Comparison of ENCODE assay signal across 13 cellular contexts in the genomic region with DNA sequence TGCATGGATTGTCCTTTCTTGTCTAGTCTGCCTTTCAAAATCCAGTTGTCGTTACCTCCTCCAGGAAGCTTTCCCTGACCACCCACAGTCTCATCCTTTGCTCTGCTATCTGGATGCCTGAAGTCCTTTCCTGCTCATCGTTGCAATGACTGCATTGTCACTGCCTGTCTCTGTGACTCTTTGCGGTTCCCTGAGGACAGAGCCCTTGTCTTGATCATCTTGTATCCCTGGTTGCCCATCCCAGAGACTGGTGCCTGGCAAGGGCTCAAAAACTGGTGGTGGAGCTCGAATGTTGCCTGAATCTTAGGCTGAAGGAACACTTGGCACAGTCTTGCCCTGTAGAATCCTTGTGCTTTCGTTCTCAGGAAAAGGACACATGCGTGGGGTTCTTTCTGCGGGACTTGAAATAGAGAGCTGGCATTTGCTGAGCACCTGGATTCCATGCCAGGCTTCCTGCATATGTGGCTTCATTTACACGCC. TPM values are rescaled to one million over a fixed set of nuclear protein-coding genes. Genes with fewer than 3 reads are reported as not detected.
DNase-seq lines count a peak whose midpoint lies in the region; ATAC-seq lines count a peak whose summit lies in the region.
"Had no signal": no experiment of that assay in that cellular context is flagged by ENCODE, and none has a peak within 500 bp of the region (broad histone marks: within the 10 kb centered on the region; RNA-seq: fewer than 3 reads in every experiment).

No MANE protein-coding gene starts in this region.

- CTCF ChIA-PET in T-cell (lab: Charles Lee): no interaction called here

- H3K9ac ChIP-seq in duodenal mucosa (ENCODE audit: low read depth in 1 of 2, low read length in 2 of 2) (peak overlapping the region in 1 of 2 donors; percentile 48), subcutaneous abdominal adipose tissue (ENCODE audit: low read length in 5 of 5) (peak overlapping the region in 1 of 5 donors; percentile 28)

- H3K27me3 ChIP-seq in duodenal mucosa (ENCODE audit: control insufficient read depth in 1 of 2, insufficient read depth in 2 of 2, low read length in 2 of 2): no peaks in the 10 kb centered on the region
- H3K27me3 ChIP-seq in muscle layer of duodenum (ENCODE audit: low read depth, low read length): no peaks in the 10 kb centered on the region
- H3K27me3 ChIP-seq in subcutaneous abdominal adipose tissue (ENCODE audit: control insufficient read depth in 5 of 5, insufficient read depth in 4 of 5, low read length in 5 of 5): peaks cover 0 to 17% (median 8%) of the 10 kb centered on the region in 5 donors

- H3K9me3 ChIP-seq in duodenal mucosa (ENCODE audit: control insufficient read depth in 1 of 2, low read length in 2 of 2) (no peaks in the 10 kb centered on the region), muscle layer of duodenum (ENCODE audit: control insufficient read depth in 1 of 2, low read length in 2 of 2) (no peaks in the 10 kb centered on the region), subcutaneous abdominal adipose tissue (ENCODE audit: control insufficient read depth in 5 of 5, low read length in 5 of 5) (no peaks in the 10 kb centered on the region)

- DNase-seq in T-cell (no peak), T1000 (lab: John Stamatoyannopoulos, UW) (no peak)
- no peak for DNase-seq in activated CD8-positive, alpha-beta memory T cell treated with anti-CD3 and anti-CD28 coated beads for 24 hours
- no peak for DNase-seq in NK-92 treated with Interleukin-12 subunit alpha and Interleukin-12 subunit beta, amount 100 ng/mL, for 24 hours (lab: John Stamatoyannopoulos, UW)
- DNase-seq: brain microvascular endothelial cell; erythroblast; naive thymus-derived CD8-positive, alpha-beta T cell; stimulated activated CD4-positive, alpha-beta T cell treated with anti-CD3 and anti-CD28 coated beads, Interleukin-1b, Interleukin-23, amount 100 ng/mL, for 48 hours had no signal

- H3K36me3 Mint-ChIP-seq in T-cell: no peaks in the 10 kb centered on the region
- H3K36me3 Mint-ChIP-seq: naive thymus-derived CD8-positive, alpha-beta T cell had no signal

- POLR2A ChIA-PET in T-cell (lab: Charles Lee): no interaction called here

- H3K4me3 ChIP-seq in duodenal mucosa (ENCODE audit: low read depth in 1 of 2, low read length in 2 of 2): peak overlapping the region; percentile 43 to 58
- H3K4me3 ChIP-seq in muscle layer of duodenum (ENCODE audit: low read depth in 1 of 2, low read length in 2 of 2): peak overlapping the region; percentile 63 to 94
- peak overlapping the region in 4 of 5 donors; percentile 66 to 77 (median 71) for H3K4me3 ChIP-seq in subcutaneous abdominal adipose tissue (ENCODE audit: low read depth in 1 of 5, low read length in 5 of 5)

- H3K27ac ChIP-seq in duodenal mucosa (ENCODE audit: low read depth, low read length) (no peak overlapping the region), muscle layer of duodenum (ENCODE audit: low read length) (no peak overlapping the region), subcutaneous abdominal adipose tissue (ENCODE audit: low read depth, low read length) (peak overlapping the region; percentile 35)
- H3K27ac ChIP-seq: brain microvascular endothelial cell, HL-60 had no signal

- no peak overlapping the region for H3K27ac Mint-ChIP-seq in T-cell
- H3K27ac Mint-ChIP-seq: naive thymus-derived CD8-positive, alpha-beta T cell had no signal

- H3K9me3 Mint-ChIP-seq in T-cell: no peaks in the 10 kb centered on the region

- peaks cover 36 to 38% of the 10 kb centered on the region in 2 donors for H3K27me3 Mint-ChIP-seq in T-cell

- ATAC-seq in T-cell (replicated peaks in 1 of 4) (no peak), GM19463 (IDR thresholded peaks at IDR 0.05; ENCODE audit: unreplicated experiment) (no peak)
- ATAC-seq: naive thymus-derived CD8-positive, alpha-beta T cell had no signal

- H3K4me1 ChIP-seq in duodenal mucosa (ENCODE audit: control insufficient read depth in 1 of 2, insufficient read depth in 2 of 2, low read length in 2 of 2) (peaks cover 58 to 74% of the 10 kb centered on the region in 2 donors), muscle layer of duodenum (ENCODE audit: control insufficient read depth in 1 of 2, insufficient read depth in 2 of 2, low read length in 2 of 2) (peaks cover 12 to 64% of the 10 kb centered on the region in 2 donors), subcutaneous abdominal adipose tissue (ENCODE audit: control insufficient read depth in 5 of 5, insufficient read depth in 5 of 5, low read length in 5 of 5) (peaks cover 3 to 74% (median 18%) of the 10 kb centered on the region in 5 donors)

- no peaks in the 10 kb centered on the region for H3K36me3 ChIP-seq in duodenal mucosa (ENCODE audit: control insufficient read depth in 1 of 2, insufficient read depth in 2 of 2, low read length in 2 of 2)
- no peaks in the 10 kb centered on the region for H3K36me3 ChIP-seq in muscle layer of duodenum (ENCODE audit: control insufficient read depth in 1 of 2, insufficient read depth in 2 of 2, low read length in 2 of 2)
- H3K36me3 ChIP-seq in subcutaneous abdominal adipose tissue (ENCODE audit: control insufficient read depth in 5 of 5, insufficient read depth in 5 of 5, low read length in 5 of 5): peaks cover 0 to 5% (median 0%) of the 10 kb centered on the region in 5 donors
- H3K36me3 ChIP-seq: brain microvascular endothelial cell had no signal

- peak overlapping the region in 2 of 3 donors; percentile 4 to 9 for H3K4me3 Mint-ChIP-seq in T-cell

- H3K4me1 Mint-ChIP-seq in T-cell: peaks cover 5 to 6% (median 6%) of the 10 kb centered on the region in 3 donors

RNA-seq across cellular contexts. Expression of a gene that starts 2.4 kb away (rescaled TPM):
- total RNA-seq in T-cell: under 1 TPM; 0.07 to 0.64 (median 0.20) TPM
